ENCODE assay signal across 1 cellular context in the genomic region with DNA sequence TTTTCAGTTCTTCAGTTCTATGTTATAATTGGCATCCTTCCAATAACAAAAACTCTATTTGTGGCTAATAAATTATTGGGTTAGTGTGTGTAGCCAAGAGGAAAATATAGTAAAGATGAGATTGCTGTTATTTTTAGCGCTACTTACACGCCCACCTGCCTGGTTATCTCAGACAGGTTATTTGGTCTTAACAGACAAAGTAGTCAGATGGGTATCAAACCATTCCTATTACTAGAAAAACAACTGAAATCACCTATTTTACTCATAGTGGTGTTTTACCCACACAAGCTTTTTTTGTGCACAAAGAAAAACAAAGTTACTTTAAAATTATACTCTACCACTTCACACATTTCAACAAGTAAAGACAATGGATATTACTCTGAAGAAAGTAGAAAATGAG.
TF ChIP-seq lines count a peak whose summit lies in the region.

No MANE protein-coding gene starts in this region.

TF ChIP-seq in K562, 482 proteins besides CTCF, POLR2A, EP300 and RAD21 (continued from another document):
- no peak for TF ChIP-seq CUX1 (CRISPR knock-in tag; IDR thresholded peaks at IDR 0.05)
- TF ChIP-seq CREB3L1 (IDR thresholded peaks at IDR 0.05; ENCODE audit: borderline replicate concordance, low read depth): no peak
- TF ChIP-seq, protein P1, sequence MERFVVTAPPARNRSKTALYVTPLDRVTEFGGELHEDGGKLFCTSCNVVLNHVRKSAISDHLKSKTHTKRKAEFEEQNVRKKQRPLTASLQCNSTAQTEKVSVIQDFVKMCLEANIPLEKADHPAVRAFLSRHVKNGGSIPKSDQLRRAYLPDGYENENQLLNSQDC (CRISPR knock-in tag; IDR thresholded peaks at IDR 0.05): no peak
